In the genomic region with DNA sequence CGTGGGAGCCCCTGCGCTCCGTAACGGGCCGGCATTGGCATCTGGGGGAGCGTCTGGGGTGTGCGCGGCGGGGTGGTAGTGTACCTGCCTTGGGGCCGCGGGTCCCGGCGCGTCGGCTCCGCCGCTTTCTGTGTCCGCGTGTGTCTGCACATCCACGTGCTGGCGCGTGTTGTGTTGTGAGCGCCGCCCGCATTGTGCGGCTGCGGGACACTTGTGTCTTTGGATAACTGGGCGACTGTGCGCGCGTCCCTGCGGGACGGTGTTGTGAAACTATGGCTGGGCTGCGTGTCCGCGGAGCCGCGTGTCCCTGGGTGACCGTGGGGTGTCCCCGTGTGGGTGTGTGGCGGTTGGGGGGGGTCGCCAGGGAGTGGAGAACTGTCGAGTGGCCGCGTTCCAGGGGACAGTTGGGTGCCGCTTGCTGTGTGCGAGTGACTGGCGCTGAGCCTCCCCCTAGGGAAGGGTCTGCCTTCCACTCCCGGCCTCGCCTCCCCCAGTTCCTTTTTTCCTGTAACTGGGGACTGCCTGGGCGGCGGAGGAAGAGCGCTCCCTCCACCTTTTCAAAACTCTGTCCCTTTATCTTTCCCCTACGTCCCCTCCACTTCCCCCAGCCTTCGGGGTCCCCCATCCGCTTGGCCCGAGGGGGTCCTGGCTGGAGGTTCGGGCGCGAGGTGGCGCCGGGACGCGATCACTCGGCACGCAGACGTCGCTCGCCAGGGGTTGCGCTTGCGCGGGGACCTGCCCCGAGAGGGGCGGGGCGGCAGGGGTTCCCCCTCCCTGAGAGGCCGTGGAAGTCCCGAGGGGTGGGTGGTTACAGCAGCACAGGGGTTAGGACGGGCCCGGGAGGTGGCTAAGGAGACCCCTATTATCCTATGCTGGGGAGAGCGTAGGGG, we compare ENCODE assay signal across 1 cellular context.
TF ChIP-seq lines count a peak whose summit lies in the region.

No MANE protein-coding gene starts in this region.

TF ChIP-seq in H1, 55 proteins besides CTCF, POLR2A, EP300 and RAD21 (continued from another document):
- TF ChIP-seq, protein P1, sequence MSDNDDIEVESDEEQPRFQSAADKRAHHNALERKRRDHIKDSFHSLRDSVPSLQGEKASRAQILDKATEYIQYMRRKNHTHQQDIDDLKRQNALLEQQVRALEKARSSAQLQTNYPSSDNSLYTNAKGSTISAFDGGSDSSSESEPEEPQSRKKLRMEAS (IDR thresholded peaks at IDR 0.05) = 0 out of 2 replicates have a peak, but pooled peaks have one; percentile 20
- TF ChIP-seq CREB1 (IDR thresholded peaks at IDR 0.05) (no peak), CTBP2 (IDR thresholded peaks at IDR 0.05; ENCODE audit: borderline replicate concordance, insufficient read depth, insufficient read length, low read length) (peak; percentile 55), BACH1 (IDR thresholded peaks at IDR 0.05; ENCODE audit: low read length) (peak; percentile 23; the same call in 1 of the 2 replicates), CHD1 (IDR thresholded peaks at IDR 0.05; ENCODE audit: low read depth, low read length) (no peak), SUZ12 (IDR thresholded peaks at IDR 0.05; ENCODE audit: low read length) (peak; percentile 95), ZNF274 (IDR thresholded peaks at IDR 0.05; ENCODE audit: borderline replicate concordance, extremely low read depth, low read length) (no peak), RNF2 (IDR thresholded peaks at IDR 0.05; ENCODE audit: borderline replicate concordance, low read depth, low read length, missing control alignments, poor library complexity, severe bottlenecking) (peak; percentile 71), SRF (IDR thresholded peaks at IDR 0.05; ENCODE audit: low read depth, low read length) (no peak), EZH2 (IDR thresholded peaks at IDR 0.05; ENCODE audit: low read depth, low read length, severe bottlenecking) (peak; percentile 94), CBX5 (IDR thresholded peaks at IDR 0.05; ENCODE audit: low read depth, low read length) (no peak), HDAC6 (IDR thresholded peaks at IDR 0.05; ENCODE audit: low read depth, low read length) (no peak), TBP (IDR thresholded peaks at IDR 0.05; ENCODE audit: low read depth, low read length) (no peak), MAFK (IDR thresholded peaks at IDR 0.05; ENCODE audit: low read depth, low read length) (no peak), YY1 (IDR thresholded peaks at IDR 0.05; ENCODE audit: low read depth, low read length) (no peak), SP2 (IDR thresholded peaks at IDR 0.05; ENCODE audit: low read length) (no peak), POLR2AphosphoS5 (IDR thresholded peaks at IDR 0.05; ENCODE audit: low read depth, low read length) (no peak), HDAC2 (IDR thresholded peaks at IDR 0.05; ENCODE audit: borderline replicate concordance in 1 of 2, low read depth in 2 of 2, low read length in 2 of 2) (no peak), JUND (IDR thresholded peaks at IDR 0.05; ENCODE audit: low read length) (no peak)
- TF ChIP-seq, protein P2, sequence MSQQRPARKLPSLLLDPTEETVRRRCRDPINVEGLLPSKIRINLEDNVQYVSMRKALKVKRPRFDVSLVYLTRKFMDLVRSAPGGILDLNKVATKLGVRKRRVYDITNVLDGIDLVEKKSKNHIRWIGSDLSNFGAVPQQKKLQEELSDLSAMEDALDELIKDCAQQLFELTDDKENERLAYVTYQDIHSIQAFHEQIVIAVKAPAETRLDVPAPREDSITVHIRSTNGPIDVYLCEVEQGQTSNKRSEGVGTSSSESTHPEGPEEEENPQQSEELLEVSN (IDR thresholded peaks at IDR 0.05) = no peak
- TF ChIP-seq, protein P3, sequence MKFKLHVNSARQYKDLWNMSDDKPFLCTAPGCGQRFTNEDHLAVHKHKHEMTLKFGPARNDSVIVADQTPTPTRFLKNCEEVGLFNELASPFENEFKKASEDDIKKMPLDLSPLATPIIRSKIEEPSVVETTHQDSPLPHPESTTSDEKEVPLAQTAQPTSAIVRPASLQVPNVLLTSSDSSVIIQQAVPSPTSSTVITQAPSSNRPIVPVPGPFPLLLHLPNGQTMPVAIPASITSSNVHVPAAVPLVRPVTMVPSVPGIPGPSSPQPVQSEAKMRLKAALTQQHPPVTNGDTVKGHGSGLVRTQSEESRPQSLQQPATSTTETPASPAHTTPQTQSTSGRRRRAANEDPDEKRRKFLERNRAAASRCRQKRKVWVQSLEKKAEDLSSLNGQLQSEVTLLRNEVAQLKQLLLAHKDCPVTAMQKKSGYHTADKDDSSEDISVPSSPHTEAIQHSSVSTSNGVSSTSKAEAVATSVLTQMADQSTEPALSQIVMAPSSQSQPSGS (IDR thresholded peaks at IDR 0.05; ENCODE audit: low read length) = no peak
- TF ChIP-seq, protein P4, sequence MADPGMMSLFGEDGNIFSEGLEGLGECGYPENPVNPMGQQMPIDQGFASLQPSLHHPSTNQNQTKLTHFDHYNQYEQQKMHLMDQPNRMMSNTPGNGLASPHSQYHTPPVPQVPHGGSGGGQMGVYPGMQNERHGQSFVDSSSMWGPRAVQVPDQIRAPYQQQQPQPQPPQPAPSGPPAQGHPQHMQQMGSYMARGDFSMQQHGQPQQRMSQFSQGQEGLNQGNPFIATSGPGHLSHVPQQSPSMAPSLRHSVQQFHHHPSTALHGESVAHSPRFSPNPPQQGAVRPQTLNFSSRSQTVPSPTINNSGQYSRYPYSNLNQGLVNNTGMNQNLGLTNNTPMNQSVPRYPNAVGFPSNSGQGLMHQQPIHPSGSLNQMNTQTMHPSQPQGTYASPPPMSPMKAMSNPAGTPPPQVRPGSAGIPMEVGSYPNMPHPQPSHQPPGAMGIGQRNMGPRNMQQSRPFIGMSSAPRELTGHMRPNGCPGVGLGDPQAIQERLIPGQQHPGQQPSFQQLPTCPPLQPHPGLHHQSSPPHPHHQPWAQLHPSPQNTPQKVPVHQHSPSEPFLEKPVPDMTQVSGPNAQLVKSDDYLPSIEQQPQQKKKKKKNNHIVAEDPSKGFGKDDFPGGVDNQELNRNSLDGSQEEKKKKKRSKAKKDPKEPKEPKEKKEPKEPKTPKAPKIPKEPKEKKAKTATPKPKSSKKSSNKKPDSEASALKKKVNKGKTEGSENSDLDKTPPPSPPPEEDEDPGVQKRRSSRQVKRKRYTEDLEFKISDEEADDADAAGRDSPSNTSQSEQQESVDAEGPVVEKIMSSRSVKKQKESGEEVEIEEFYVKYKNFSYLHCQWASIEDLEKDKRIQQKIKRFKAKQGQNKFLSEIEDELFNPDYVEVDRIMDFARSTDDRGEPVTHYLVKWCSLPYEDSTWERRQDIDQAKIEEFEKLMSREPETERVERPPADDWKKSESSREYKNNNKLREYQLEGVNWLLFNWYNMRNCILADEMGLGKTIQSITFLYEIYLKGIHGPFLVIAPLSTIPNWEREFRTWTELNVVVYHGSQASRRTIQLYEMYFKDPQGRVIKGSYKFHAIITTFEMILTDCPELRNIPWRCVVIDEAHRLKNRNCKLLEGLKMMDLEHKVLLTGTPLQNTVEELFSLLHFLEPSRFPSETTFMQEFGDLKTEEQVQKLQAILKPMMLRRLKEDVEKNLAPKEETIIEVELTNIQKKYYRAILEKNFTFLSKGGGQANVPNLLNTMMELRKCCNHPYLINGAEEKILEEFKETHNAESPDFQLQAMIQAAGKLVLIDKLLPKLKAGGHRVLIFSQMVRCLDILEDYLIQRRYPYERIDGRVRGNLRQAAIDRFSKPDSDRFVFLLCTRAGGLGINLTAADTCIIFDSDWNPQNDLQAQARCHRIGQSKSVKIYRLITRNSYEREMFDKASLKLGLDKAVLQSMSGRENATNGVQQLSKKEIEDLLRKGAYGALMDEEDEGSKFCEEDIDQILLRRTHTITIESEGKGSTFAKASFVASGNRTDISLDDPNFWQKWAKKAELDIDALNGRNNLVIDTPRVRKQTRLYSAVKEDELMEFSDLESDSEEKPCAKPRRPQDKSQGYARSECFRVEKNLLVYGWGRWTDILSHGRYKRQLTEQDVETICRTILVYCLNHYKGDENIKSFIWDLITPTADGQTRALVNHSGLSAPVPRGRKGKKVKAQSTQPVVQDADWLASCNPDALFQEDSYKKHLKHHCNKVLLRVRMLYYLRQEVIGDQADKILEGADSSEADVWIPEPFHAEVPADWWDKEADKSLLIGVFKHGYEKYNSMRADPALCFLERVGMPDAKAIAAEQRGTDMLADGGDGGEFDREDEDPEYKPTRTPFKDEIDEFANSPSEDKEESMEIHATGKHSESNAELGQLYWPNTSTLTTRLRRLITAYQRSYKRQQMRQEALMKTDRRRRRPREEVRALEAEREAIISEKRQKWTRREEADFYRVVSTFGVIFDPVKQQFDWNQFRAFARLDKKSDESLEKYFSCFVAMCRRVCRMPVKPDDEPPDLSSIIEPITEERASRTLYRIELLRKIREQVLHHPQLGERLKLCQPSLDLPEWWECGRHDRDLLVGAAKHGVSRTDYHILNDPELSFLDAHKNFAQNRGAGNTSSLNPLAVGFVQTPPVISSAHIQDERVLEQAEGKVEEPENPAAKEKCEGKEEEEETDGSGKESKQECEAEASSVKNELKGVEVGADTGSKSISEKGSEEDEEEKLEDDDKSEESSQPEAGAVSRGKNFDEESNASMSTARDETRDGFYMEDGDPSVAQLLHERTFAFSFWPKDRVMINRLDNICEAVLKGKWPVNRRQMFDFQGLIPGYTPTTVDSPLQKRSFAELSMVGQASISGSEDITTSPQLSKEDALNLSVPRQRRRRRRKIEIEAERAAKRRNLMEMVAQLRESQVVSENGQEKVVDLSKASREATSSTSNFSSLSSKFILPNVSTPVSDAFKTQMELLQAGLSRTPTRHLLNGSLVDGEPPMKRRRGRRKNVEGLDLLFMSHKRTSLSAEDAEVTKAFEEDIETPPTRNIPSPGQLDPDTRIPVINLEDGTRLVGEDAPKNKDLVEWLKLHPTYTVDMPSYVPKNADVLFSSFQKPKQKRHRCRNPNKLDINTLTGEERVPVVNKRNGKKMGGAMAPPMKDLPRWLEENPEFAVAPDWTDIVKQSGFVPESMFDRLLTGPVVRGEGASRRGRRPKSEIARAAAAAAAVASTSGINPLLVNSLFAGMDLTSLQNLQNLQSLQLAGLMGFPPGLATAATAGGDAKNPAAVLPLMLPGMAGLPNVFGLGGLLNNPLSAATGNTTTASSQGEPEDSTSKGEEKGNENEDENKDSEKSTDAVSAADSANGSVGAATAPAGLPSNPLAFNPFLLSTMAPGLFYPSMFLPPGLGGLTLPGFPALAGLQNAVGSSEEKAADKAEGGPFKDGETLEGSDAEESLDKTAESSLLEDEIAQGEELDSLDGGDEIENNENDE (IDR thresholded peaks at IDR 0.05; ENCODE audit: insufficient replicate concordance, low read length) = no peak
TF ChIP-seq in H1: peak in this region for 6.
